ENCODE assay signal across 13 cellular contexts in genomic region chr3:45582407-45582806, GRCh38. TPM values are rescaled to one million over a fixed set of nuclear protein-coding genes. Genes with fewer than 3 reads are reported as not detected.
DNase-seq lines count a peak whose midpoint lies in the region; ATAC-seq, FAIRE-seq and TF ChIP-seq lines count a peak whose summit lies in the region.
"Had no signal": no experiment of that assay in that cellular context is flagged by ENCODE, and none has a peak within 500 bp of the region (broad histone marks: within the 10 kb centered on the region; RNA-seq: fewer than 3 reads in every experiment).

No MANE protein-coding gene starts in this region.

- TF ChIP-seq CTCF in SK-N-SH (IDR thresholded peaks at IDR 0.05) = no peak
- no peak for TF ChIP-seq CTCF in suprapubic skin (IDR thresholded peaks at IDR 0.05)

- TF ChIP-seq EP300 in SK-N-SH (IDR thresholded peaks at IDR 0.05; ENCODE audit: borderline replicate concordance in 1 of 2, low read depth in 1 of 2, low read length in 1 of 2) = no peak
- no peak for TF ChIP-seq EP300 in suprapubic skin (IDR thresholded peaks at IDR 0.05)

- H3K4me1 ChIP-seq in SK-N-SH (ENCODE audit: control insufficient read depth in 1 of 2, insufficient read depth in 2 of 2, low read depth in 1 of 2, low read length in 1 of 2) (peaks cover 0 to 13% of the 10 kb centered on the region in 2 experiments; a peak in 2 of 4 replicates), suprapubic skin (peaks cover 14% of the 10 kb centered on the region)

- H4K20me1 ChIP-seq in SK-N-SH (ENCODE audit: insufficient read depth) = no peaks in the 10 kb centered on the region

- H3K9me2 ChIP-seq in SK-N-SH = no peaks in the 10 kb centered on the region

- H3F3A ChIP-seq in SK-N-SH (replicated peaks; ENCODE audit: insufficient read depth) = peaks cover 12% of the 10 kb centered on the region

- H3K9ac ChIP-seq in SK-N-SH = no peak overlapping the region

- H3K4me3 ChIP-seq in SK-N-SH (ENCODE audit: low read depth in 2 of 2, low read length in 1 of 2) (no peak overlapping the region), suprapubic skin (no peak overlapping the region)

- POLR2A ChIA-PET in SK-N-SH (lab: Yijun Ruan, JAX) = no interaction called here

- no peak for TF ChIP-seq POLR2A in suprapubic skin (IDR thresholded peaks at IDR 0.05)

- FAIRE-seq in urothelium cell line (lab: Jason Lieb, UNC) = no peak

- no peak for ATAC-seq in HG03159 (IDR thresholded peaks at IDR 0.05; ENCODE audit: unreplicated experiment)
- ATAC-seq: activated CD4-positive, alpha-beta T cell treated with anti-CD3 and anti-CD28 coated beads for 36 hours; naive thymus-derived CD8-positive, alpha-beta T cell had no signal

- DNase-seq in COLO829 (ENCODE audit: low spot score) = peak; percentile 76
- no peak for DNase-seq in SK-N-SH
- peak; percentile 37 for DNase-seq in glomerular visceral epithelial cell (ENCODE audit: extremely low spot score)
- peak; percentile 19 for DNase-seq in pons (ENCODE audit: low spot score)
- DNase-seq in suprapubic skin (ENCODE audit: low spot score in 2 of 2) = no peak
- DNase-seq in germinal center (ENCODE audit: low spot score) = no peak
- DNase-seq in urothelium cell line (ENCODE audit: low spot score) = no peak
- DNase-seq: activated CD4-positive, alpha-beta T cell treated with anti-CD3 and anti-CD28 coated beads for 36 hours; erythroblast; KG1; naive thymus-derived CD8-positive, alpha-beta T cell had no signal

- no peak overlapping the region for H2AFZ ChIP-seq in SK-N-SH (ENCODE audit: low read depth)

- CTCF ChIA-PET in SK-N-SH (lab: Yijun Ruan, JAX) = interaction anchor here (1.3 to 2.6 kb wide), 4 partner anchors 10 to 74 kb away, joined by 3 to 7 read pairs (median 6); no protein-coding TSS in a partner anchor

- 65% methylated on average over 2 of the region's 2 CpGs for WGBS in SK-N-SH (ENCODE audit: low lambda C conversion rate)
- WGBS in suprapubic skin = 76% methylated on average over 2 of the region's 2 CpGs

- H3K36me3 ChIP-seq in SK-N-SH (replicated peaks in 1 of 2; ENCODE audit: control insufficient read depth in 1 of 2, insufficient read depth in 2 of 2, low read length in 1 of 2) (no peaks in the 10 kb centered on the region), suprapubic skin (no peaks in the 10 kb centered on the region)
- H3K36me3 ChIP-seq: BE2C had no signal

- no peaks in the 10 kb centered on the region for H3K9me3 ChIP-seq in SK-N-SH
- H3K9me3 ChIP-seq in suprapubic skin = no peaks in the 10 kb centered on the region
- H3K9me3 ChIP-seq: BE2C had no signal

- H3K79me2 ChIP-seq in SK-N-SH (ENCODE audit: insufficient read depth) = no peaks in the 10 kb centered on the region

- H3K4me2 ChIP-seq in SK-N-SH = no peak overlapping the region; the same call in 1 of the 2 replicates

- no peak for TF ChIP-seq RAD21 in SK-N-SH (IDR thresholded peaks at IDR 0.05; ENCODE audit: low read length)

- H3K27ac ChIP-seq in SK-N-SH (ENCODE audit: low read depth in 2 of 2, low read length in 1 of 2) (peak overlapping the region in 1 of 2 experiments; percentile 30; a peak in 1 of 4 replicates), suprapubic skin (no peak overlapping the region)

- H3K27me3 ChIP-seq in SK-N-SH (ENCODE audit: insufficient read depth) (no peaks in the 10 kb centered on the region), suprapubic skin (no peaks in the 10 kb centered on the region)
- H3K27me3 ChIP-seq: BE2C had no signal

TF ChIP-seq in SK-N-SH, 30 proteins besides CTCF, POLR2A, EP300 and RAD21:
- peak; percentile 25; the same call in 1 of the 2 replicates for TF ChIP-seq PBX3 (IDR thresholded peaks at IDR 0.05)
- TF ChIP-seq RFX5 (IDR thresholded peaks at IDR 0.05; ENCODE audit: low read length) = no peak
- no peak for TF ChIP-seq FOXJ3 (CRISPR knock-in tag; IDR thresholded peaks at IDR 0.05)
- TF ChIP-seq ELF1 (IDR thresholded peaks at IDR 0.05) = no peak

RNA-seq across cellular contexts. Expression of gene LIMD1, which starts 12.1 kb away (rescaled TPM):
- 7.6 and 10.5 TPM in 2 replicates for polyA plus RNA-seq in SK-N-SH (2012; rRNA removed)
- 2.7 and 5.0 TPM in 2 replicates for polyA plus RNA-seq in SK-N-SH (2012; cell fraction: cytosol; rRNA removed)
- polyA plus RNA-seq in SK-N-SH (2012; cell fraction: nucleus; rRNA removed) = 22.5 and 25.5 TPM in 2 replicates
- 10 to 100 TPM; 16.6 to 55.4 (median 26.3) TPM for total RNA-seq in suprapubic skin

Comparison
In these comparisons a context has a peak if more than half of its experiments do, and no peak if none do; other contexts are left out.
1. DNase-seq: peak in COLO829 (single experiment), glomerular visceral epithelial cell (single experiment) and pons (single experiment); none in SK-N-SH (single experiment), suprapubic skin (0 of 2), germinal center (single experiment) and urothelium cell line (single experiment).